In genomic region chr18:59567445-59567844, GRCh38 we compare ENCODE assay signal across 25 cellular contexts.
DNase-seq lines count a peak whose midpoint lies in the region; ATAC-seq and TF ChIP-seq lines count a peak whose summit lies in the region.
"Had no signal": no experiment of that assay in that cellular context is flagged by ENCODE, and none has a peak within 500 bp of the region (broad histone marks: within the 10 kb centered on the region; RNA-seq: fewer than 3 reads in every experiment).

No MANE protein-coding gene starts in this region.

- intact Hi-C loops in Right ventricle myocardium superior (cut with DNase I) = no loop called here
- intact Hi-C loops in cardiac septum (cut with DNase I) = no loop called here
- intact Hi-C loops in left lung (cut with DNase I) = no loop called here

- TF ChIP-seq CTCF in brain (conservative IDR thresholded peaks at IDR 0.05) (no peak), left lung (IDR thresholded peaks at IDR 0.05) (no peak), omental fat pad (IDR thresholded peaks at IDR 0.05) (no peak), tibial nerve (IDR thresholded peaks at IDR 0.05) (no peak)

- no peak for TF ChIP-seq EP300 in tibial nerve (IDR thresholded peaks at IDR 0.05)

- H3K27ac ChIP-seq in left lung (peak overlapping the region in 1 of 2 donors; percentile 70), tibial nerve (no peak overlapping the region)
- H3K27ac ChIP-seq: SJCRH30 had no signal

- H3K27ac Mint-ChIP-seq in brain = peak overlapping the region in 3 of 5 experiments; percentile 10 to 53 (median 35)
- H3K27ac Mint-ChIP-seq: CD14-positive monocyte had no signal

- H3K36me3 ChIP-seq in left lung (no peaks in the 10 kb centered on the region), tibial nerve (no peaks in the 10 kb centered on the region)
- H3K36me3 ChIP-seq: BE2C, HAP-1, SJCRH30 had no signal

- peak; percentile 23 for ATAC-seq in Right ventricle myocardium superior (ENCODE audit: poor library complexity)
- peak; percentile 18 for ATAC-seq in left lung
- ATAC-seq in omental fat pad (ENCODE audit: low FRiP score) = peak; percentile 21
- ATAC-seq in HG02970 (IDR thresholded peaks at IDR 0.05; ENCODE audit: low FRiP score, unreplicated experiment) = no peak

- 83 to 91% methylated on average over 6 of the region's 6 CpGs for WGBS in tibial nerve, 2 donors

- H3K4me3 Mint-ChIP-seq in brain = no peak overlapping the region
- H3K4me3 Mint-ChIP-seq: CD14-positive monocyte had no signal

- no peaks in the 10 kb centered on the region for H3K27me3 Mint-ChIP-seq in brain

- H3K4me1 Mint-ChIP-seq in brain = peaks cover 33% of the 10 kb centered on the region
- H3K4me1 Mint-ChIP-seq: CD14-positive monocyte had no signal

- H3K36me3 Mint-ChIP-seq in brain = no peaks in the 10 kb centered on the region
- H3K36me3 Mint-ChIP-seq: CD14-positive monocyte had no signal

- H3K4me3 ChIP-seq in left lung = no peak overlapping the region
- no peak overlapping the region for H3K4me3 ChIP-seq in tibial nerve
- H3K4me3 ChIP-seq: HAP-1, SJCRH30 had no signal

- no peaks in the 10 kb centered on the region for H3K27me3 ChIP-seq in left lung
- no peaks in the 10 kb centered on the region for H3K27me3 ChIP-seq in tibial nerve
- H3K27me3 ChIP-seq: BE2C, SJCRH30 had no signal

- H3K9me3 ChIP-seq in left lung (no peaks in the 10 kb centered on the region), tibial nerve (no peaks in the 10 kb centered on the region)
- H3K9me3 ChIP-seq: BE2C, HAP-1, SJCRH30 had no signal

- no peak for TF ChIP-seq POLR2A in tibial nerve (IDR thresholded peaks at IDR 0.05)

- H3K9me3 Mint-ChIP-seq in brain = peaks cover 0 to 2% (median 2%) of the 10 kb centered on the region in 5 experiments

- H3K4me1 ChIP-seq in left lung = no peaks in the 10 kb centered on the region
- H3K4me1 ChIP-seq in tibial nerve = no peaks in the 10 kb centered on the region
- H3K4me1 ChIP-seq: BE2C, HAP-1, SJCRH30 had no signal

- DNase-seq in Right ventricle myocardium superior (no peak), cardiac septum (ENCODE audit: low spot score) (no peak), left lung (no peak), omental fat pad (ENCODE audit: low spot score) (no peak), tibial nerve (ENCODE audit: low spot score in 2 of 2) (no peak)
- no peak for DNase-seq in activated effector memory CD4-positive, alpha-beta T cell treated with Interleukin-2 at 50 U/mL for 16 hours
- DNase-seq: 8988T, ACHN, BE2C, Calu3, DMS79 treated with DMSO at 0.1 percent for 48 hours, GF-D8, GOT3, KBM-7, NCI-H1105 treated with DMSO at 0.1 percent for 48 hours, NCI-H146, NCI-H1930, NCI-H2107, NCI-H524, NCI-H748 treated with DMSO at 0.1 percent for 48 hours, SJCRH30 had no signal
